10 cellular contexts compared by ENCODE assay signal in genomic region chr17:49523706-49524472, GRCh38. TPM values are rescaled to one million over a fixed set of nuclear protein-coding genes. Genes with fewer than 3 reads are reported as not detected.
DNase-seq lines count a peak whose midpoint lies in the region; ATAC-seq and TF ChIP-seq lines count a peak whose summit lies in the region.
"Had no signal": no experiment of that assay in that cellular context is flagged by ENCODE, and none has a peak within 500 bp of the region (broad histone marks: within the 10 kb centered on the region; RNA-seq: fewer than 3 reads in every experiment).

No MANE protein-coding gene starts in this region.

- no peak for TF ChIP-seq CTCF in fibroblast of mammary gland (conservative IDR thresholded peaks at IDR 0.05; ENCODE audit: control insufficient read depth, insufficient read depth, low read depth, low read length)

- no peaks in the 10 kb centered on the region for H3K36me3 Mint-ChIP-seq in activated CD4-positive, alpha-beta T cell treated with anti-CD3 and anti-CD28 coated beads, Interleukin-2, amount 10 ng/mL, durations not matched to agents 7 days and 5 days (ENCODE audit: low read depth)

- peaks cover 21 to 38% (median 28%) of the 10 kb centered on the region in 10 experiments for H3K4me1 ChIP-seq in BLaER1 treated with 17β-estradiol and CSF1 and Interleukin-3, amounts not matched to agents 10 nM and 100 nM

- peaks cover 10% of the 10 kb centered on the region for H3K27me3 Mint-ChIP-seq in activated CD4-positive, alpha-beta T cell treated with anti-CD3 and anti-CD28 coated beads, Interleukin-2, amount 10 ng/mL, durations not matched to agents 7 days and 5 days

- peak overlapping the region in 2 of 11 experiments; percentile 2 to 29; a peak in 2 of 22 replicates for H3K9ac ChIP-seq in BLaER1 treated with 17β-estradiol and CSF1 and Interleukin-3, amounts not matched to agents 10 nM and 100 nM
- H3K9ac ChIP-seq: KMS-11 had no signal

- H3K27me3 ChIP-seq in BLaER1 treated with 17β-estradiol and CSF1 and Interleukin-3, amounts not matched to agents 10 nM and 100 nM: peaks cover 0 to 48% (median 0%) of the 10 kb centered on the region in 11 experiments; a peak in 4 of 22 replicates

- peak overlapping the region in 4 of 11 experiments; percentile 18 to 32 (median 25); a peak in 4 of 22 replicates for H3K27ac ChIP-seq in BLaER1 treated with 17β-estradiol and CSF1 and Interleukin-3, amounts not matched to agents 10 nM and 100 nM
- H3K27ac ChIP-seq: KMS-11 had no signal

- DNase-seq in HT1080 (ENCODE audit: low read depth) (peak; percentile 64), fibroblast of mammary gland (ENCODE audit: low read depth) (peak; percentile 2), NCI-H1930 (lab: John Stamatoyannopoulos, UW) (no peak), pons (ENCODE audit: low spot score) (no peak)
- DNase-seq in activated CD4-positive, alpha-beta T cell treated with anti-CD3 and anti-CD28 coated beads, Interleukin-2, amount 10 ng/mL, durations not matched to agents 7 days and 5 days: peak; percentile 48
- DNase-seq: effector CD4-positive, alpha-beta T cell had no signal

- H4K20me1 ChIP-seq in BLaER1 treated with 17β-estradiol and CSF1 and Interleukin-3, amounts not matched to agents 10 nM and 100 nM: peaks cover 0 to 4% (median 0%) of the 10 kb centered on the region in 11 experiments; a peak in 2 of 22 replicates

- no peaks in the 10 kb centered on the region for H3K9me3 ChIP-seq in BLaER1 treated with 17β-estradiol and CSF1 and Interleukin-3, amounts not matched to agents 10 nM and 100 nM (replicated peaks in 1 of 11)

- H3K4me2 ChIP-seq in BLaER1 treated with 17β-estradiol and CSF1 and Interleukin-3, amounts not matched to agents 10 nM and 100 nM: peak overlapping the region; percentile 39 to 76 (median 58)
- H3K4me2 ChIP-seq: KMS-11 had no signal

- no peak overlapping the region for H3K27ac Mint-ChIP-seq in activated CD4-positive, alpha-beta T cell treated with anti-CD3 and anti-CD28 coated beads, Interleukin-2, amount 10 ng/mL, durations not matched to agents 7 days and 5 days

- no peaks in the 10 kb centered on the region for H3K36me3 ChIP-seq in BLaER1 treated with 17β-estradiol and CSF1 and Interleukin-3, amounts not matched to agents 10 nM and 100 nM

- no peaks in the 10 kb centered on the region for H3K9me3 Mint-ChIP-seq in activated CD4-positive, alpha-beta T cell treated with anti-CD3 and anti-CD28 coated beads, Interleukin-2, amount 10 ng/mL, durations not matched to agents 7 days and 5 days

- no peak overlapping the region for H3K4me3 ChIP-seq in BLaER1 treated with 17β-estradiol and CSF1 and Interleukin-3, amounts not matched to agents 10 nM and 100 nM
- H3K4me3 ChIP-seq in fibroblast of mammary gland (ENCODE audit: control insufficient read depth, low read depth, low read length): no peak overlapping the region

- POLR2A ChIA-PET in activated CD4-positive, alpha-beta T cell treated with anti-CD3 and anti-CD28 coated beads, Interleukin-2, amount 10 ng/mL, durations not matched to agents 7 days and 5 days (lab: Charles Lee): no interaction called here

- no peak overlapping the region for H3K4me3 Mint-ChIP-seq in activated CD4-positive, alpha-beta T cell treated with anti-CD3 and anti-CD28 coated beads, Interleukin-2, amount 10 ng/mL, durations not matched to agents 7 days and 5 days

- ATAC-seq in HG02938 (IDR thresholded peaks at IDR 0.05; ENCODE audit: unreplicated experiment) (no peak), HG03108 (IDR thresholded peaks at IDR 0.05; ENCODE audit: unreplicated experiment) (no peak)

- H3K4me1 Mint-ChIP-seq in activated CD4-positive, alpha-beta T cell treated with anti-CD3 and anti-CD28 coated beads, Interleukin-2, amount 10 ng/mL, durations not matched to agents 7 days and 5 days: peaks cover 9% of the 10 kb centered on the region

- CTCF ChIA-PET in activated CD4-positive, alpha-beta T cell treated with anti-CD3 and anti-CD28 coated beads, Interleukin-2, amount 10 ng/mL, durations not matched to agents 7 days and 5 days (lab: Charles Lee): no interaction called here

RNA-seq across cellular contexts. Expression of gene NGFR, which starts 28.8 kb away (rescaled TPM):
- total RNA-seq in HT1080 (2014; rRNA removed; shearing (Covaris generic)): 6.3 and 9.2 TPM in 2 replicates
- 1.6 and 1.9 TPM in 2 replicates for polyA plus RNA-seq in HT1080 (2015; cell fraction: cytosol; rRNA removed)
- 1.2 TPM in 2 replicates for polyA plus RNA-seq in HT1080 (2015; cell fraction: nucleus; rRNA removed)
- total RNA-seq in activated CD4-positive, alpha-beta T cell treated with anti-CD3 and anti-CD28 coated beads, Interleukin-2, amount 10 ng/mL, durations not matched to agents 7 days and 5 days: under 1 TPM in 1 of 2 experiments, not detected in 1; 0.07 TPM

RNA-seq across cellular contexts. Expression of gene NXPH3, which starts 51.8 kb away (rescaled TPM):
- total RNA-seq in HT1080 (2014; rRNA removed; shearing (Covaris generic)): 0.06 and 0.70 TPM in 2 replicates
- 0.06 and 0.25 TPM in 2 replicates for polyA plus RNA-seq in HT1080 (2015; cell fraction: cytosol; rRNA removed)
- polyA plus RNA-seq in HT1080 (2015; cell fraction: nucleus; rRNA removed): 0.14 TPM in 1 of 2 replicates, not detected in the other
- total RNA-seq in activated CD4-positive, alpha-beta T cell treated with anti-CD3 and anti-CD28 coated beads, Interleukin-2, amount 10 ng/mL, durations not matched to agents 7 days and 5 days: not detected

Comparison
In these comparisons a context has a peak if more than half of its experiments do, and no peak if none do; other contexts are left out.
1. DNase-seq: peak in HT1080 (single experiment), activated CD4-positive, alpha-beta T cell treated with anti-CD3 and anti-CD28 coated beads, Interleukin-2, amount 10 ng/mL, durations not matched to agents 7 days and 5 days (single experiment) and fibroblast of mammary gland (single experiment); none in NCI-H1930 (0 of 2) and pons (single experiment).